19 cellular contexts compared by ENCODE assay signal in the genomic region with DNA sequence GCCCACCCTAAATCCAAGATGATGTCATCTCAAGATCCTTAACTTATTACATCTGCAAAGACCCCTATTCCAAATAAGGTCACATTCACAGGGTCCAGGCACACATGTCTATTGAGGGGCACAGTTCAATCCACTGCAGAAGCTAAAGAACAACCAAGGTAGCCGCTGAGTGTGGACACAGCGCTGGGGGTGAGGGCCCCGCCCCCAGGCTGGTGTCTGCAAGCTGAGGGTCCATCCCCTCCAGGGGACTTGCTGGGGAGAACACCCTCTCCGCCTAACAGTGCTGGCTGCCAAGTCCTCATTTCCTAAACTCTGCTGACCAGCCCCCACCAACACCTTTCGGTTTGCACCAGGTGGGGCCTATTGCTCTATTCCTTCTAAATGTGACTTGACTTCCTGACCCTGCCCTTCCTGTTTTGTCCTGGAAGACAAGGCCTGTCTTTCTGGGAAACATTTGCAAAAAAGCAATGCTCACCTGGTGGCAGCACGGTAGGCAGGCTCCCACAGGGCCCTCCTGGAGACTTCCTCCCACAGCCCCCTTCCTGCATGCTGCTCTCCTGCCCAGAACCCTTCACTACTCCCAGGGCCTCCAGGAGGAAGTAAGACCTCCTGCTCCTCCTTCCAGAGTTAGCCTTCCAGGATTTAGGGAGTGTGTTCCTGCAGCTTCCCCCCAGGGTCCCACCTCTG. TPM values are rescaled to one million over a fixed set of nuclear protein-coding genes. Genes with fewer than 3 reads are reported as not detected.
DNase-seq lines count a peak whose midpoint lies in the region; ATAC-seq and TF ChIP-seq lines count a peak whose summit lies in the region.
"Had no signal": no experiment of that assay in that cellular context is flagged by ENCODE, and none has a peak within 500 bp of the region (broad histone marks: within the 10 kb centered on the region; RNA-seq: fewer than 3 reads in every experiment).

No MANE protein-coding gene starts in this region.

- WGBS in trophoblast cell (ENCODE audit: extremely low coverage, insufficient coverage, insufficient read length), result no CpG with 5 or more reads among the region's 6 CpGs

- peaks cover 22% of the 10 kb centered on the region for H3K27me3 Mint-ChIP-seq in activated naive CD4-positive, alpha-beta T cell treated with anti-CD3 and anti-CD28 coated beads, Interleukin-2, amount 10 ng/mL, durations not matched to agents 7 days and 5 days
- no peaks in the 10 kb centered on the region for H3K27me3 Mint-ChIP-seq in CD4-positive, alpha-beta T cell

- no peak overlapping the region for H2BK5ac ChIP-seq in trophoblast cell (ENCODE audit: low read depth, low read length, poor library complexity)

- H3K27ac Mint-ChIP-seq in activated naive CD4-positive, alpha-beta T cell treated with anti-CD3 and anti-CD28 coated beads, Interleukin-2, amount 10 ng/mL, durations not matched to agents 7 days and 5 days, result peak overlapping the region; percentile 55
- no peak overlapping the region for H3K27ac Mint-ChIP-seq in CD4-positive, alpha-beta T cell
- H3K27ac Mint-ChIP-seq: HFFc6 had no signal

- ATAC-seq in esophagus mucosa, result peak; percentile 31
- no peak for ATAC-seq in CD4-positive, alpha-beta T cell (ENCODE audit: poor library complexity)
- no peak for ATAC-seq in HG02885 (IDR thresholded peaks at IDR 0.05; ENCODE audit: poor library complexity, unreplicated experiment)
- ATAC-seq: Panc1, Right ventricle myocardium inferior had no signal

- peaks cover 6% of the 10 kb centered on the region for H3K79me1 ChIP-seq in trophoblast cell (ENCODE audit: low read length)

- H2AK5ac ChIP-seq in trophoblast cell (ENCODE audit: low read length), result no peak overlapping the region

- no peak for TF ChIP-seq CTCF in CD4-positive, alpha-beta T cell (IDR thresholded peaks at IDR 0.05)

- no peak overlapping the region for H3K4ac ChIP-seq in trophoblast cell (ENCODE audit: low read depth, low read length)

- H3K27ac ChIP-seq in trophoblast cell (ENCODE audit: low read depth, low read length), result no peak overlapping the region
- no peak overlapping the region for H3K27ac ChIP-seq in CD4-positive, alpha-beta T cell (ENCODE audit: low read depth, low read length)

- peak overlapping the region; percentile 40 for H4K8ac ChIP-seq in trophoblast cell (ENCODE audit: low read depth, low read length)

- H3K27me3 ChIP-seq in trophoblast cell (ENCODE audit: insufficient read depth, low read length), result no peaks in the 10 kb centered on the region
- no peaks in the 10 kb centered on the region for H3K27me3 ChIP-seq in CD4-positive, alpha-beta T cell (ENCODE audit: control insufficient read depth, insufficient read depth, low read length)

- no peaks in the 10 kb centered on the region for H3K9me3 Mint-ChIP-seq in activated naive CD4-positive, alpha-beta T cell treated with anti-CD3 and anti-CD28 coated beads, Interleukin-2, amount 10 ng/mL, durations not matched to agents 7 days and 5 days
- no peaks in the 10 kb centered on the region for H3K9me3 Mint-ChIP-seq in CD4-positive, alpha-beta T cell
- H3K9me3 Mint-ChIP-seq: HFFc6 had no signal

- DNase-seq in activated naive CD4-positive, alpha-beta T cell treated with anti-CD3 and anti-CD28 coated beads, Interleukin-2, amount 10 ng/mL, durations not matched to agents 7 days and 5 days, result no peak
- DNase-seq in activated naive CD4-positive, alpha-beta T cell treated with Interleukin-2 at 50 U/mL for 16 hours, result no peak
- DNase-seq in NCI-H69 (lab: John Stamatoyannopoulos, UW), result peak; percentile 36
- DNase-seq in trophoblast cell, result no peak
- DNase-seq in CD4-positive, alpha-beta T cell, result no peak
- no peak for DNase-seq in SIG-M5 treated with dmso at 0.1 percent for 504 hours (lab: John Stamatoyannopoulos, UW; ENCODE audit: unreplicated experiment)
- DNase-seq: CD4-positive, CD25-positive, alpha-beta regulatory T cell; DMS79; HFFc6; IMR-90; Kasumi-1; NCI-H2081; NCI-H524 treated with DMSO at 0.1 percent for 48 hours; SK-N-SH had no signal

- H3K79me2 ChIP-seq in trophoblast cell (ENCODE audit: control insufficient read depth, insufficient read depth, low read length, poor library complexity), result peaks cover 1% of the 10 kb centered on the region

- H3K4me3 ChIP-seq in trophoblast cell (ENCODE audit: low read depth, low read length), result no peak overlapping the region

- H3K4me2 ChIP-seq in trophoblast cell (ENCODE audit: low read length), result no peak overlapping the region
- H3K4me2 ChIP-seq: SK-N-SH had no signal

- intact Hi-C loops in CD4-positive, alpha-beta T cell (cut with DNase I, micrococcal nuclease), result no loop called here

- POLR2A ChIA-PET in CD4-positive, alpha-beta T cell (lab: Charles Lee), result no interaction called here

- peak overlapping the region; percentile 14 for H3K14ac ChIP-seq in trophoblast cell (ENCODE audit: low read length)

- H3K9me3 ChIP-seq in trophoblast cell (ENCODE audit: insufficient read depth, low read depth, low read length), result peaks cover 1% of the 10 kb centered on the region
- no peaks in the 10 kb centered on the region for H3K9me3 ChIP-seq in CD4-positive, alpha-beta T cell (ENCODE audit: control insufficient read depth, low read length)
- H3K9me3 ChIP-seq: SK-N-SH had no signal

- H4K12ac ChIP-seq in trophoblast cell (ENCODE audit: low read depth, low read length), result peak overlapping the region; percentile 12

- H3K4me1 ChIP-seq in trophoblast cell (ENCODE audit: control insufficient read depth in 1 of 2, insufficient read depth in 2 of 2, low read length in 2 of 2), result peaks cover 8 to 9% of the 10 kb centered on the region in 2 experiments

- no peak overlapping the region for H3K4me3 Mint-ChIP-seq in activated naive CD4-positive, alpha-beta T cell treated with anti-CD3 and anti-CD28 coated beads, Interleukin-2, amount 10 ng/mL, durations not matched to agents 7 days and 5 days
- H3K4me3 Mint-ChIP-seq in CD4-positive, alpha-beta T cell, result no peak overlapping the region
- H3K4me3 Mint-ChIP-seq: CD4-positive, CD25-positive, alpha-beta regulatory T cell; HFFc6 had no signal

- H4K91ac ChIP-seq in trophoblast cell (ENCODE audit: low read depth, low read length), result peak overlapping the region; percentile 26

- H3K4me1 Mint-ChIP-seq in activated naive CD4-positive, alpha-beta T cell treated with anti-CD3 and anti-CD28 coated beads, Interleukin-2, amount 10 ng/mL, durations not matched to agents 7 days and 5 days, result peaks cover 13% of the 10 kb centered on the region
- no peaks in the 10 kb centered on the region for H3K4me1 Mint-ChIP-seq in CD4-positive, alpha-beta T cell (ENCODE audit: low read depth)

- no peak overlapping the region for H3K23ac ChIP-seq in trophoblast cell (ENCODE audit: low read length)

- H3K9ac ChIP-seq in trophoblast cell (ENCODE audit: low read length), result no peak overlapping the region
- H3K9ac ChIP-seq: SK-N-SH had no signal

- H3K18ac ChIP-seq in trophoblast cell (ENCODE audit: low read length), result no peak overlapping the region

- H3K36me3 Mint-ChIP-seq in activated naive CD4-positive, alpha-beta T cell treated with anti-CD3 and anti-CD28 coated beads, Interleukin-2, amount 10 ng/mL, durations not matched to agents 7 days and 5 days, result no peaks in the 10 kb centered on the region
- H3K36me3 Mint-ChIP-seq in CD4-positive, alpha-beta T cell (ENCODE audit: low read depth), result no peaks in the 10 kb centered on the region
- H3K36me3 Mint-ChIP-seq: CD4-positive, CD25-positive, alpha-beta regulatory T cell had no signal

- no peaks in the 10 kb centered on the region for H3K36me3 ChIP-seq in trophoblast cell (ENCODE audit: control insufficient read depth in 1 of 2, insufficient read depth in 2 of 2, low read length in 2 of 2)

- H2BK12ac ChIP-seq in trophoblast cell (ENCODE audit: low read length), result peak overlapping the region; percentile 6

- CTCF ChIA-PET in activated naive CD4-positive, alpha-beta T cell treated with anti-CD3 and anti-CD28 coated beads, Interleukin-2, amount 10 ng/mL, durations not matched to agents 7 days and 5 days (lab: Charles Lee), result interaction anchor here (5.3 kb wide), 1 partner anchor 32 kb away, joined by 27 read pairs; no protein-coding TSS in a partner anchor
- CTCF ChIA-PET in CD4-positive, alpha-beta T cell (lab: Charles Lee), result no interaction called here

- H2AFZ ChIP-seq in trophoblast cell (ENCODE audit: insufficient read depth, low read length, poor library complexity), result no peak overlapping the region

- H2BK120ac ChIP-seq in trophoblast cell (ENCODE audit: insufficient read depth, low read length, poor library complexity), result no peak overlapping the region

RNA-seq across cellular contexts. Expression of gene TEX44, which starts 24.4 kb away (rescaled TPM):
- total RNA-seq in esophagus mucosa, result not detected
- not detected in 2 replicates for polyA plus RNA-seq in trophoblast cell (2013)
- not detected for total RNA-seq in CD4-positive, alpha-beta T cell
- total RNA-seq: A172; CD4-positive, CD25-positive, alpha-beta regulatory T cell; HFFc6; IMR-90; Right ventricle myocardium inferior had no signal
- polyA plus RNA-seq: CD4-positive, CD25-positive, alpha-beta regulatory T cell; IMR-90; SK-N-SH had no signal

RNA-seq across cellular contexts. Expression of gene NMUR1, which starts 38.0 kb away (rescaled TPM):
- 0.08 TPM for total RNA-seq in esophagus mucosa
- polyA plus RNA-seq in trophoblast cell (2013), result 0.03 TPM in 1 of 2 replicates, not detected in the other
- under 1 TPM; 0.11 to 0.14 TPM for total RNA-seq in CD4-positive, alpha-beta T cell
- total RNA-seq: A172, HFFc6, IMR-90 had no signal
- polyA plus RNA-seq: IMR-90, SK-N-SH had no signal
